ENCODE assay signal across 2 cellular contexts in genomic region chr7:151863386-151864079, GRCh38.
TF ChIP-seq lines count a peak whose summit lies in the region.

No MANE protein-coding gene starts in this region.

TF ChIP-seq in HEK293, 187 proteins besides CTCF, POLR2A, EP300 and RAD21 (continued from another document):
- TF ChIP-seq ZNF658 (tag by site-specific recombination; IDR thresholded peaks at IDR 0.05), result no peak
- TF ChIP-seq SALL2 (tag by site-specific recombination; IDR thresholded peaks at IDR 0.05; ENCODE audit: borderline replicate concordance), result no peak

TF ChIP-seq in WTC11, 78 proteins besides CTCF, POLR2A, EP300 and RAD21 (continued from another document):
- no peak for TF ChIP-seq FOXP4 (CRISPR knock-in tag; IDR thresholded peaks at IDR 0.05)
- TF ChIP-seq ZBTB21 (CRISPR knock-in tag; IDR thresholded peaks at IDR 0.05; ENCODE audit: borderline replicate concordance), result no peak
- TF ChIP-seq EMX1 (CRISPR knock-in tag; IDR thresholded peaks at IDR 0.05), result no peak
- TF ChIP-seq GABPB1 (CRISPR knock-in tag; IDR thresholded peaks at IDR 0.05), result no peak
- TF ChIP-seq, protein P1, sequence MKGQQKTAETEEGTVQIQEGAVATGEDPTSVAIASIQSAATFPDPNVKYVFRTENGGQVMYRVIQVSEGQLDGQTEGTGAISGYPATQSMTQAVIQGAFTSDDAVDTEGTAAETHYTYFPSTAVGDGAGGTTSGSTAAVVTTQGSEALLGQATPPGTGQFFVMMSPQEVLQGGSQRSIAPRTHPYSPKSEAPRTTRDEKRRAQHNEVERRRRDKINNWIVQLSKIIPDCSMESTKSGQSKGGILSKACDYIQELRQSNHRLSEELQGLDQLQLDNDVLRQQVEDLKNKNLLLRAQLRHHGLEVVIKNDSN (CRISPR knock-in tag; IDR thresholded peaks at IDR 0.05), result no peak
- TF ChIP-seq RELA (CRISPR knock-in tag; IDR thresholded peaks at IDR 0.05; ENCODE audit: borderline replicate concordance), result no peak
- no peak for TF ChIP-seq SMAD4 (CRISPR knock-in tag; IDR thresholded peaks at IDR 0.05)
- no peak for TF ChIP-seq ZNF425 (CRISPR knock-in tag; conservative IDR thresholded peaks at IDR 0.05)
- TF ChIP-seq NR1H2 (CRISPR knock-in tag; IDR thresholded peaks at IDR 0.05), result no peak
- TF ChIP-seq, protein P2, sequence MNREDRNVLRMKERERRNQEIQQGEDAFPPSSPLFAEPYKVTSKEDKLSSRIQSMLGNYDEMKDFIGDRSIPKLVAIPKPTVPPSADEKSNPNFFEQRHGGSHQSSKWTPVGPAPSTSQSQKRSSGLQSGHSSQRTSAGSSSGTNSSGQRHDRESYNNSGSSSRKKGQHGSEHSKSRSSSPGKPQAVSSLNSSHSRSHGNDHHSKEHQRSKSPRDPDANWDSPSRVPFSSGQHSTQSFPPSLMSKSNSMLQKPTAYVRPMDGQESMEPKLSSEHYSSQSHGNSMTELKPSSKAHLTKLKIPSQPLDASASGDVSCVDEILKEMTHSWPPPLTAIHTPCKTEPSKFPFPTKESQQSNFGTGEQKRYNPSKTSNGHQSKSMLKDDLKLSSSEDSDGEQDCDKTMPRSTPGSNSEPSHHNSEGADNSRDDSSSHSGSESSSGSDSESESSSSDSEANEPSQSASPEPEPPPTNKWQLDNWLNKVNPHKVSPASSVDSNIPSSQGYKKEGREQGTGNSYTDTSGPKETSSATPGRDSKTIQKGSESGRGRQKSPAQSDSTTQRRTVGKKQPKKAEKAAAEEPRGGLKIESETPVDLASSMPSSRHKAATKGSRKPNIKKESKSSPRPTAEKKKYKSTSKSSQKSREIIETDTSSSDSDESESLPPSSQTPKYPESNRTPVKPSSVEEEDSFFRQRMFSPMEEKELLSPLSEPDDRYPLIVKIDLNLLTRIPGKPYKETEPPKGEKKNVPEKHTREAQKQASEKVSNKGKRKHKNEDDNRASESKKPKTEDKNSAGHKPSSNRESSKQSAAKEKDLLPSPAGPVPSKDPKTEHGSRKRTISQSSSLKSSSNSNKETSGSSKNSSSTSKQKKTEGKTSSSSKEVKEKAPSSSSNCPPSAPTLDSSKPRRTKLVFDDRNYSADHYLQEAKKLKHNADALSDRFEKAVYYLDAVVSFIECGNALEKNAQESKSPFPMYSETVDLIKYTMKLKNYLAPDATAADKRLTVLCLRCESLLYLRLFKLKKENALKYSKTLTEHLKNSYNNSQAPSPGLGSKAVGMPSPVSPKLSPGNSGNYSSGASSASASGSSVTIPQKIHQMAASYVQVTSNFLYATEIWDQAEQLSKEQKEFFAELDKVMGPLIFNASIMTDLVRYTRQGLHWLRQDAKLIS (CRISPR knock-in tag; IDR thresholded peaks at IDR 0.05; ENCODE audit: borderline replicate concordance), result no peak
- TF ChIP-seq PRDM15 (CRISPR knock-in tag; IDR thresholded peaks at IDR 0.05), result no peak
- TF ChIP-seq, protein P3, sequence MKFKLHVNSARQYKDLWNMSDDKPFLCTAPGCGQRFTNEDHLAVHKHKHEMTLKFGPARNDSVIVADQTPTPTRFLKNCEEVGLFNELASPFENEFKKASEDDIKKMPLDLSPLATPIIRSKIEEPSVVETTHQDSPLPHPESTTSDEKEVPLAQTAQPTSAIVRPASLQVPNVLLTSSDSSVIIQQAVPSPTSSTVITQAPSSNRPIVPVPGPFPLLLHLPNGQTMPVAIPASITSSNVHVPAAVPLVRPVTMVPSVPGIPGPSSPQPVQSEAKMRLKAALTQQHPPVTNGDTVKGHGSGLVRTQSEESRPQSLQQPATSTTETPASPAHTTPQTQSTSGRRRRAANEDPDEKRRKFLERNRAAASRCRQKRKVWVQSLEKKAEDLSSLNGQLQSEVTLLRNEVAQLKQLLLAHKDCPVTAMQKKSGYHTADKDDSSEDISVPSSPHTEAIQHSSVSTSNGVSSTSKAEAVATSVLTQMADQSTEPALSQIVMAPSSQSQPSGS (CRISPR knock-in tag; IDR thresholded peaks at IDR 0.05; ENCODE audit: borderline replicate concordance, low read depth), result no peak
- no peak for TF ChIP-seq ZNF423 (CRISPR knock-in tag; IDR thresholded peaks at IDR 0.05)
- TF ChIP-seq NR3C1 (CRISPR knock-in tag; conservative IDR thresholded peaks at IDR 0.05; ENCODE audit: low read depth), result no peak
- TF ChIP-seq ATF1 (CRISPR knock-in tag; IDR thresholded peaks at IDR 0.05), result no peak
